14 cellular contexts compared by ENCODE assay signal in genomic region chr6:106309766-106310373, GRCh38. TPM values are rescaled to one million over a fixed set of nuclear protein-coding genes. Genes with fewer than 3 reads are reported as not detected.
A peak's percentile ranks its signal among the peaks of the same experiment; 100 is the strongest.
DNase-seq lines count a peak whose midpoint lies in the region; ATAC-seq and TF ChIP-seq lines count a peak whose summit lies in the region.
"Had no signal": no experiment of that assay in that cellular context is flagged by ENCODE, and none has a peak within 500 bp of the region (broad histone marks: within the 10 kb centered on the region; RNA-seq: fewer than 3 reads in every experiment).

No MANE protein-coding gene starts in this region.

- H3K36me3 ChIP-seq in left lung, result peaks cover 0 to 41% of the 10 kb centered on the region in 2 donors
- H3K36me3 ChIP-seq: uterus had no signal

- H3K9me3 ChIP-seq in left lung, result no peaks in the 10 kb centered on the region
- H3K9me3 ChIP-seq: esophagus squamous epithelium, uterus had no signal

- intact Hi-C loops in left lung (cut with DNase I), result no loop called here

- no peaks in the 10 kb centered on the region for H3K27me3 ChIP-seq in left lung
- H3K27me3 ChIP-seq: brain microvascular endothelial cell, esophagus squamous epithelium, uterus had no signal

- H3K27ac ChIP-seq in left lung, result no peak overlapping the region
- H3K27ac ChIP-seq: brain microvascular endothelial cell, C4-2B, esophagus squamous epithelium, uterus had no signal

- H3K4me1 ChIP-seq in left lung, result peaks cover 0 to 16% of the 10 kb centered on the region in 2 donors
- H3K4me1 ChIP-seq: uterus had no signal

- TF ChIP-seq POLR2A in GM18505 (IDR thresholded peaks at IDR 0.05; ENCODE audit: borderline replicate concordance, extremely low read depth, insufficient read depth, insufficient read length), result no peak

- DNase-seq in AG09309 (ENCODE audit: low read depth), result peak; percentile 27
- peak; percentile 86 for DNase-seq in LHCN-M2 (ENCODE audit: low read depth)
- peak; percentile 43 to 51 for DNase-seq in cardiac fibroblast (ENCODE audit: low read depth in 2 of 2)
- no peak for DNase-seq in left lung
- no peak for DNase-seq in central memory CD4-positive, alpha-beta T cell
- no peak for DNase-seq in NCI-H524 treated with DMSO at 0.1 percent for 48 hours (lab: John Stamatoyannopoulos, UW)
- no peak for DNase-seq in amniotic stem cell (lab: John Stamatoyannopoulos, UW)
- DNase-seq: brain microvascular endothelial cell, esophagus squamous epithelium, kidney, OCI-M1, uterus had no signal

- ATAC-seq in left lung (peak; percentile 79), GM18505 (IDR thresholded peaks at IDR 0.05; ENCODE audit: unreplicated experiment) (no peak)

- no peak overlapping the region for H3K4me3 ChIP-seq in AG09309 (ENCODE audit: control insufficient read depth, low read depth, low read length)
- H3K4me3 ChIP-seq in cardiac fibroblast (replicated peaks in 1 of 2; ENCODE audit: low read depth in 2 of 2, low read length in 2 of 2), result no peak overlapping the region
- no peak overlapping the region for H3K4me3 ChIP-seq in left lung
- H3K4me3 ChIP-seq: esophagus squamous epithelium, uterus had no signal

- no peak for TF ChIP-seq CTCF in AG09309 (IDR thresholded peaks at IDR 0.05; ENCODE audit: control insufficient read depth, insufficient read depth, low read depth, low read length, missing control alignments)
- no peak for TF ChIP-seq CTCF in cardiac fibroblast (IDR thresholded peaks at IDR 0.05; ENCODE audit: low read depth, low read length)
- no peak for TF ChIP-seq CTCF in left lung (IDR thresholded peaks at IDR 0.05)

RNA-seq across cellular contexts. Expression of gene ATG5, which starts 15.7 kb away (rescaled TPM):
- 47.4 and 51.9 TPM in 2 replicates for total RNA-seq in LHCN-M2 (2014; rRNA removed)
- polyA plus RNA-seq in LHCN-M2 (2012), result 20.8 TPM
- total RNA-seq in left lung, result 10 to 100 TPM; 30.9 to 31.8 TPM

RNA-seq across cellular contexts. Expression of gene CRYBG1, which starts 50.6 kb away (rescaled TPM):
- total RNA-seq in LHCN-M2 (2014; rRNA removed), result 43.6 and 48.6 TPM in 2 replicates
- polyA plus RNA-seq in LHCN-M2 (2012), result 5.6 TPM
- total RNA-seq in left lung, result 10 to 100 TPM; 23.7 to 37.1 TPM

Comparison
In these comparisons a context has a peak if more than half of its experiments do, and no peak if none do; other contexts are left out.
1. DNase-seq: peak in AG09309 (single experiment), LHCN-M2 (single experiment) and cardiac fibroblast (2 of 2); none in left lung (0 of 2), central memory CD4-positive, alpha-beta T cell (single experiment), NCI-H524 treated with DMSO at 0.1 percent for 48 hours (single experiment) and amniotic stem cell (single experiment).